ENCODE assay signal across 20 cellular contexts in the genomic region with DNA sequence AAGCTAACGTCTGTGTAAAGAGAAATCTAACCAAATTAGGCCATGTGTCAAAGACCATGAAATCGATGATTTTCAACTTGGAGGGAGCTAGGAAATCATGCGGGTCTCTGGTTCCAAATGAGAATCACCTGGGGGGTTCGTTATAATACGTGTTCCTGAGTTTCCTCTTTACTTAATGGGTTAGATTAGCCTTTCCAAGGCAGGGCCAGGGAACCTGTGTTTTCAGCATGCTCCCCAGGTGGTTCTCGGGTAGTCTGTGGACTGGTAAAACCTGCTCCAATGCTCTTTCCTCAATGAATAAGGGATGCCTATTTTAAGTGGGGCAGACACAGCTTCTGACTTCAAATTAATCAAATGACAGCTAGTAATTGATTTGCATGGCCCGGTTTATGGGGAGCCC. TPM values are rescaled to one million over a fixed set of nuclear protein-coding genes. Genes with fewer than 3 reads are reported as not detected.
"Had no signal": no experiment of that assay in that cellular context is flagged by ENCODE, and none has a peak within 500 bp of the region (broad histone marks: within the 10 kb centered on the region; RNA-seq: fewer than 3 reads in every experiment).

No MANE protein-coding gene starts in this region.

- H3K27me3 ChIP-seq: hepatocyte had no signal

- H3K27ac Mint-ChIP-seq: activated CD4-positive, alpha-beta T cell treated with anti-CD3 and anti-CD28 coated beads, Interleukin-2, amount 10 ng/mL, durations not matched to agents 7 days and 5 days; endodermal cell; T-helper 2 cell treated with Interferon-gamma antibody and Interleukin-4, amounts not matched to agents 5 μg/mL and 100 μg/mL, for 36 hours had no signal

- H3K27ac ChIP-seq: brain microvascular endothelial cell, epithelial cell of prostate, hepatocyte, lower lobe of right lung, tibial artery had no signal

- H3K9me3 ChIP-seq: lower lobe of right lung, sigmoid colon, tibial artery had no signal

- H3K4me3 ChIP-seq: hepatocyte had no signal

- H3K4me3 Mint-ChIP-seq: activated CD4-positive, alpha-beta T cell treated with anti-CD3 and anti-CD28 coated beads, Interleukin-2, amount 10 ng/mL, durations not matched to agents 7 days and 5 days had no signal

- H3K9me3 Mint-ChIP-seq: activated CD4-positive, alpha-beta T cell treated with anti-CD3 and anti-CD28 coated beads, Interleukin-2, amount 10 ng/mL, durations not matched to agents 7 days and 5 days; endodermal cell; nephron; T-helper 2 cell treated with Interferon-gamma antibody and Interleukin-4, amounts not matched to agents 5 μg/mL and 100 μg/mL, for 36 hours had no signal

- H3K36me3 ChIP-seq: brain microvascular endothelial cell, lower lobe of right lung, sigmoid colon, tibial artery had no signal

- DNase-seq: activated CD4-positive, alpha-beta T cell treated with anti-CD3 and anti-CD28 coated beads, Interleukin-2, amount 10 ng/mL, durations not matched to agents 7 days and 5 days; activated CD4-positive, CD25-positive, alpha-beta regulatory T cell; activated CD8-positive, alpha-beta memory T cell treated with anti-CD3 and anti-CD28 coated beads, Interleukin-2, amount 50 U/mL, for 4 hours; activated effector memory CD4-positive, alpha-beta T cell treated with Interleukin-2 at 50 U/mL for 16 hours; activated naive CD4-positive, alpha-beta T cell treated with anti-CD3 and anti-CD28 coated beads, Interleukin-2, amount 50 U/mL, for 16 hours; activated T-cell treated with anti-CD3 and anti-CD28 coated beads, Interleukin-2, amount 50 U/mL, for 48 hours; aorta; brain microvascular endothelial cell; central memory CD4-positive, alpha-beta T cell; endodermal cell; foreskin fibroblast; lower lobe of right lung; sigmoid colon; stimulated activated naive CD4-positive, alpha-beta T cell treated with Interleukin-2 at 50 U/mL for 16 hours; tibial artery had no signal

RNA-seq across cellular contexts. Expression of gene HLA-DOA, which starts 1.0 kb away (rescaled TPM):
- polyA plus RNA-seq: keratinocyte had no signal
